ENCODE assay signal across 8 cellular contexts in genomic region chr10:89086801-89087513, GRCh38.
DNase-seq lines count a peak whose midpoint lies in the region; ATAC-seq and TF ChIP-seq lines count a peak whose summit lies in the region.

No MANE protein-coding gene starts in this region.

- H3K4me1 ChIP-seq in breast epithelium (no peaks in the 10 kb centered on the region), lung (ENCODE audit: control insufficient read depth in 2 of 2, insufficient read depth in 2 of 2, low read length in 2 of 2) (no peaks in the 10 kb centered on the region)

- peak overlapping the region; percentile 19 to 46 (median 30) for H3K4me3 ChIP-seq in breast epithelium
- no peak overlapping the region for H3K4me3 ChIP-seq in lung

- DNase-seq in AG09319 (ENCODE audit: extremely low read depth, low read depth) (peak; percentile 86), M059J (ENCODE audit: low read depth) (peak; percentile 16), breast epithelium (ENCODE audit: low spot score in 2 of 2) (no peak), lung (ENCODE audit: low spot score) (peak; percentile 46)

- TF ChIP-seq POLR2A in breast epithelium (IDR thresholded peaks at IDR 0.05), result no peak

- no peaks in the 10 kb centered on the region for H3K9me3 ChIP-seq in breast epithelium
- H3K9me3 ChIP-seq in lung (ENCODE audit: control insufficient read depth in 2 of 2, insufficient read depth in 1 of 2, low read length in 1 of 2), result no peaks in the 10 kb centered on the region

- ATAC-seq in lung (ENCODE audit: insufficient read depth, low FRiP score) (peak; percentile 51), HG03139 (IDR thresholded peaks at IDR 0.05; ENCODE audit: unreplicated experiment) (no peak), HG03175 (IDR thresholded peaks at IDR 0.05; ENCODE audit: unreplicated experiment) (no peak), GM18868 (IDR thresholded peaks at IDR 0.05; ENCODE audit: unreplicated experiment) (no peak), HG03045 (IDR thresholded peaks at IDR 0.05; ENCODE audit: unreplicated experiment) (no peak)

- H3K36me3 ChIP-seq in breast epithelium (no peaks in the 10 kb centered on the region), lung (ENCODE audit: control insufficient read depth in 2 of 2, insufficient read depth in 2 of 2, low read length in 2 of 2) (no peaks in the 10 kb centered on the region)

- WGBS in lung, 2 donors, result 58 to 67% methylated on average over 13 of the region's 13 CpGs

- intact Hi-C loops in breast epithelium (cut with DNase I; ENCODE audit: low total_unique reads), result no loop called here

- H3K27ac ChIP-seq in breast epithelium, result peak overlapping the region; percentile 56 to 89
- peak overlapping the region; percentile 14 to 75 for H3K27ac ChIP-seq in lung (ENCODE audit: low read depth in 1 of 2, low read length in 1 of 2)

- TF ChIP-seq CTCF in AG09319 (IDR thresholded peaks at IDR 0.05; ENCODE audit: low read depth, low read length) (no peak), breast epithelium (IDR thresholded peaks at IDR 0.05) (no peak), lung (IDR thresholded peaks at IDR 0.05; ENCODE audit: control extremely low read depth, extremely low read depth) (no peak)

- no peaks in the 10 kb centered on the region for H3K27me3 ChIP-seq in breast epithelium
- H3K27me3 ChIP-seq in lung (ENCODE audit: control insufficient read depth, insufficient read depth), result no peaks in the 10 kb centered on the region

Comparison
In these comparisons a context has a peak if more than half of its experiments do, and no peak if none do; other contexts are left out.
1. DNase-seq: peak in AG09319 (single experiment), M059J (single experiment) and lung (single experiment); none in breast epithelium (0 of 2).